ENCODE assay signal across 1 cellular context in genomic region chr13:24230428-24231072, GRCh38.
TF ChIP-seq lines count a peak whose summit lies in the region.

No MANE protein-coding gene starts in this region.

TF ChIP-seq in SK-N-SH, 30 proteins besides CTCF, POLR2A, EP300 and RAD21:
- no peak for TF ChIP-seq MXI1 (IDR thresholded peaks at IDR 0.05; ENCODE audit: low read depth, low read length)
- TF ChIP-seq YY1 (IDR thresholded peaks at IDR 0.05; ENCODE audit: low read depth): no peak
- TF ChIP-seq RXRA (IDR thresholded peaks at IDR 0.05; ENCODE audit: borderline replicate concordance, low read depth): no peak
- TF ChIP-seq CHD2 (IDR thresholded peaks at IDR 0.05; ENCODE audit: low read length, partially characterized antibody): no peak
- TF ChIP-seq SMC3 (IDR thresholded peaks at IDR 0.05; ENCODE audit: low read depth, low read length): no peak
